ENCODE assay signal across 10 cellular contexts in the genomic region with DNA sequence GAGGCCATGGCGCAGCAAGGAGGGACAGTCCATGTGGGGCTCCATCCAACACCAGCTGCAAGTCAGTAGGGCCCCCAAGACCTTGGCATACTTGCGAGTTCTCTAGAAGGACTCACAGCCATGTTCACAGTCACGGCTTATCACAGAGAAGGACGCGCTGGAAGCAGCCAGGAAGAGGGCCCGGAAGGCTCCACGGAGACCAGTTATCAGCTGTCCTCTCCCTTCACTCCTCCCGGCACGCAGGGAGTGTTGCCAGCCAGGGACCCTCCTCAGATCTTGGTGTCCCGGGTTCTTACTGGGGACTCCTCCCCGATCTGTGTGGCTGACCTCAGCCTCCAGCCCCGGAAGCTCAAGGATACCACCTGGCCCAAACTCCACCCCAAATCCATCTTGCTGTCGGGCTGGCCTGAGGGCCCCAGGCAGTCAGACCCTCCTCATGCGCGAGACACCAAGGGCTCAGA.
DNase-seq lines count a peak whose midpoint lies in the region; ATAC-seq and TF ChIP-seq lines count a peak whose summit lies in the region.
"Had no signal": no experiment of that assay in that cellular context is flagged by ENCODE, and none has a peak within 500 bp of the region (broad histone marks: within the 10 kb centered on the region; RNA-seq: fewer than 3 reads in every experiment).

No MANE protein-coding gene starts in this region.

- H3K27me3 Mint-ChIP-seq in CD4-positive, alpha-beta T cell, result peaks cover 7% of the 10 kb centered on the region

- H3K27ac ChIP-seq in HCT116 (ENCODE audit: low read depth, low read length) (peak overlapping the region; percentile 43), ascending aorta (no peak overlapping the region), iPS-20b (ENCODE audit: low read length) (no peak overlapping the region), skeletal muscle tissue (ENCODE audit: low read depth, low read length) (no peak overlapping the region)
- no peak overlapping the region for H3K27ac ChIP-seq in CD4-positive, alpha-beta T cell (ENCODE audit: low read depth, low read length)

- no peaks in the 10 kb centered on the region for H3K27me3 ChIP-seq in HCT116 (ENCODE audit: insufficient read depth, low read length)
- no peaks in the 10 kb centered on the region for H3K27me3 ChIP-seq in ascending aorta
- H3K27me3 ChIP-seq in iPS-20b (ENCODE audit: insufficient read depth, low read length), result peaks cover 14% of the 10 kb centered on the region; the same call in 1 of the 2 replicates
- peaks cover 0 to 5% (median 0%) of the 10 kb centered on the region in 3 donors for H3K27me3 ChIP-seq in skeletal muscle tissue (ENCODE audit: control insufficient read depth in 3 of 3, insufficient read depth in 3 of 3, low read length in 3 of 3)
- no peaks in the 10 kb centered on the region for H3K27me3 ChIP-seq in CD4-positive, alpha-beta T cell (ENCODE audit: control insufficient read depth, insufficient read depth, low read length)
- H3K27me3 ChIP-seq: MG63 had no signal

- H3K9ac ChIP-seq in HCT116 (ENCODE audit: low read length), result no peak overlapping the region
- peak overlapping the region; percentile 38; the same call in 1 of the 2 replicates for H3K9ac ChIP-seq in iPS-20b (ENCODE audit: low read depth, low read length)
- peak overlapping the region; percentile 14 to 74 (median 54) for H3K9ac ChIP-seq in skeletal muscle tissue (ENCODE audit: low read depth in 1 of 3, low read length in 3 of 3)

- CTCF ChIA-PET in HCT116 (lab: Charles Lee), result interaction anchor here (1.3 kb wide), 1 partner anchor 25 kb away, joined by 5 read pairs; no protein-coding TSS in a partner anchor
- CTCF ChIA-PET in CD4-positive, alpha-beta T cell (lab: Charles Lee), result no interaction called here
- CTCF ChIA-PET in HEK293T (lab: Yijun Ruan, JAX), result no interaction called here

- H3K4me1 ChIP-seq in HCT116 (ENCODE audit: control insufficient read depth in 1 of 2, insufficient read depth in 2 of 2, low read length in 2 of 2) (peaks cover 5 to 18% of the 10 kb centered on the region in 2 experiments; a peak in 3 of 4 replicates), ascending aorta (peaks cover 0 to 4% of the 10 kb centered on the region in 2 donors), iPS-20b (ENCODE audit: insufficient read depth, low read length) (no peaks in the 10 kb centered on the region; the same call in 1 of the 2 replicates), skeletal muscle tissue (ENCODE audit: control insufficient read depth in 3 of 3, insufficient read depth in 3 of 3, low read length in 3 of 3) (peaks cover 0 to 8% (median 6%) of the 10 kb centered on the region in 3 donors)

- H3K4me3 ChIP-seq in HCT116 (replicated peaks in 1 of 2; ENCODE audit: low read depth in 1 of 2, low read length in 2 of 2) (no peak overlapping the region), ascending aorta (peak overlapping the region; percentile 50 to 60), iPS-20b (ENCODE audit: low read length) (peak overlapping the region; percentile 39; the same call in 1 of the 2 replicates), skeletal muscle tissue (ENCODE audit: low read length in 3 of 3) (peak overlapping the region; percentile 56 to 66 (median 61))
- H3K4me3 ChIP-seq: MG63 had no signal

- POLR2A ChIA-PET in HCT116 (lab: Charles Lee), result no interaction called here
- POLR2A ChIA-PET in CD4-positive, alpha-beta T cell (lab: Charles Lee), result no interaction called here
- POLR2A ChIA-PET in HEK293T (lab: Yijun Ruan, JAX), result no interaction called here

- H3K36me3 Mint-ChIP-seq in CD4-positive, alpha-beta T cell (ENCODE audit: low read depth), result no peaks in the 10 kb centered on the region

- H3K27ac Mint-ChIP-seq in CD4-positive, alpha-beta T cell, result no peak overlapping the region
- H3K27ac Mint-ChIP-seq: activated T-helper 2 cell treated with anti-CD3 and anti-CD28 coated beads, Interferon-gamma antibody, Interleukin-2, Interleukin-4, amounts not matched to agents 10 μg/mL and 5 μg/mL and 100 μg/mL, durations not matched to agents 14 hours and 24 hours and 36 hours had no signal

- no TSS peak for BruUV-seq in HCT116 (replicated peaks; lab: Mats Ljungman, UMichigan)

- TF ChIP-seq POLR2A in HCT116 (IDR thresholded peaks at IDR 0.05; ENCODE audit: borderline replicate concordance, extremely low read depth, insufficient read depth, insufficient read length), result no peak

- H4K20me1 ChIP-seq in HCT116 (ENCODE audit: insufficient read depth), result no peaks in the 10 kb centered on the region

- no peak for TF ChIP-seq RAD21 in HCT116 (IDR thresholded peaks at IDR 0.05; ENCODE audit: low read depth)

- H3K4me2 ChIP-seq in HCT116 (ENCODE audit: low read length), result peak overlapping the region; percentile 62; the same call in 1 of the 2 replicates

- H3K9me3 ChIP-seq in HCT116 (ENCODE audit: control insufficient read depth in 1 of 2, insufficient read depth in 1 of 2, low read depth in 1 of 2, low read length in 2 of 2), result no peaks in the 10 kb centered on the region
- H3K9me3 ChIP-seq in ascending aorta, result no peaks in the 10 kb centered on the region
- H3K9me3 ChIP-seq in iPS-20b (ENCODE audit: insufficient read depth, low read depth, low read length), result no peaks in the 10 kb centered on the region
- H3K9me3 ChIP-seq in skeletal muscle tissue (ENCODE audit: control insufficient read depth in 3 of 3, low read length in 3 of 3), result no peaks in the 10 kb centered on the region
- H3K9me3 ChIP-seq in CD4-positive, alpha-beta T cell (ENCODE audit: control insufficient read depth, low read length), result no peaks in the 10 kb centered on the region
- H3K9me3 ChIP-seq: MG63 had no signal

- H2AFZ ChIP-seq in HCT116 (ENCODE audit: low read depth, low read length, poor library complexity, severe bottlenecking), result no peak overlapping the region

- H3K36me3 ChIP-seq in HCT116 (ENCODE audit: control insufficient read depth in 1 of 2, insufficient read depth in 2 of 2, low read length in 2 of 2) (no peaks in the 10 kb centered on the region), ascending aorta (no peaks in the 10 kb centered on the region), iPS-20b (ENCODE audit: insufficient read depth, low read depth, low read length) (no peaks in the 10 kb centered on the region), skeletal muscle tissue (ENCODE audit: control insufficient read depth in 3 of 3, insufficient read depth in 3 of 3, low read length in 3 of 3) (no peaks in the 10 kb centered on the region)

- no peak overlapping the region for H3K4me3 Mint-ChIP-seq in CD4-positive, alpha-beta T cell

- intact Hi-C loops in HCT116 (cut with micrococcal nuclease) (no loop called here), ascending aorta (cut with DNase I) (no loop called here)
- intact Hi-C loops in CD4-positive, alpha-beta T cell (cut with DNase I, micrococcal nuclease), result no loop called here

- no peaks in the 10 kb centered on the region for H3K79me2 ChIP-seq in HCT116 (ENCODE audit: insufficient read depth, low read length)

- H3K4me1 Mint-ChIP-seq in CD4-positive, alpha-beta T cell (ENCODE audit: low read depth), result peaks cover 29% of the 10 kb centered on the region

- TF ChIP-seq CTCF in HCT116 (IDR thresholded peaks at IDR 0.05 in 2 of 3, conservative IDR thresholded peaks at IDR 0.05 in 1 of 3; ENCODE audit: borderline replicate concordance in 1 of 3, insufficient read depth in 1 of 3, low read depth in 2 of 3, low read length in 2 of 3) (no peak), ascending aorta (IDR thresholded peaks at IDR 0.05) (no peak)
- no peak for TF ChIP-seq CTCF in CD4-positive, alpha-beta T cell (IDR thresholded peaks at IDR 0.05)

- no peaks in the 10 kb centered on the region for H3K9me2 ChIP-seq in HCT116 (ENCODE audit: insufficient read depth)

- RAD21 ChIA-PET in HCT116 (lab: Charles Lee; ENCODE audit: low non-redundant PET in 1 of 2, low total read pairs in 2 of 2, uncharacterized antibody in 2 of 2, unreplicated experiment in 2 of 2), result no interaction called here

- H3K9me3 Mint-ChIP-seq in CD4-positive, alpha-beta T cell, result no peaks in the 10 kb centered on the region
- H3K9me3 Mint-ChIP-seq: activated T-helper 2 cell treated with anti-CD3 and anti-CD28 coated beads, Interferon-gamma antibody, Interleukin-2, Interleukin-4, amounts not matched to agents 10 μg/mL and 5 μg/mL and 100 μg/mL, durations not matched to agents 14 hours and 24 hours and 36 hours had no signal

- DNase-seq in HCT116 (ENCODE audit: low read depth, low spot score) (no peak), ascending aorta (ENCODE audit: low spot score in 2 of 2) (no peak), superior temporal gyrus (ENCODE audit: extremely low spot score) (no peak), A172 (ENCODE audit: low spot score) (no peak), HEK293T (ENCODE audit: extremely low spot score) (no peak)
- DNase-seq in CD4-positive, alpha-beta T cell, result no peak

- ATAC-seq in HCT116, result no peak
- ATAC-seq in CD4-positive, alpha-beta T cell (ENCODE audit: poor library complexity), result no peak

TF ChIP-seq in HCT116, 20 proteins besides CTCF, POLR2A, EP300 and RAD21:
- TF ChIP-seq SP1 (IDR thresholded peaks at IDR 0.05; ENCODE audit: low read depth) (no peak), ELF1 (IDR thresholded peaks at IDR 0.05; ENCODE audit: borderline replicate concordance, low read depth) (no peak)
TF ChIP-seq in HCT116: peak in this region for 0.

TF ChIP-seq in HEK293T, 16 proteins besides CTCF, POLR2A, EP300 and RAD21:
- TF ChIP-seq TARDBP (IDR thresholded peaks at IDR 0.05) (no peak), CTBP1 (IDR thresholded peaks at IDR 0.05; ENCODE audit: borderline replicate concordance) (no peak), HDGF (IDR thresholded peaks at IDR 0.05; ENCODE audit: borderline replicate concordance) (no peak), SUZ12 (IDR thresholded peaks at IDR 0.05) (no peak), BHLHE40 (IDR thresholded peaks at IDR 0.05; ENCODE audit: borderline replicate concordance) (no peak), NFRKB (IDR thresholded peaks at IDR 0.05) (no peak), FOXK2 (IDR thresholded peaks at IDR 0.05) (no peak), FOXA1 (IDR thresholded peaks at IDR 0.05) (no peak), ZNF384 (IDR thresholded peaks at IDR 0.05) (no peak)
TF ChIP-seq in HEK293T: peak in this region for 0.

Comparison
In these comparisons a context has a peak if more than half of its experiments do, and no peak if none do; other contexts are left out.
1. H3K4me3 ChIP-seq: peak in ascending aorta (2 of 2), iPS-20b (single experiment) and skeletal muscle tissue (3 of 3); none in HCT116 (0 of 2).